11 cellular contexts compared by ENCODE assay signal in genomic region chr16:89359296-89360147, GRCh38.
DNase-seq lines count a peak whose midpoint lies in the region; ATAC-seq and TF ChIP-seq lines count a peak whose summit lies in the region.
"Had no signal": no experiment of that assay in that cellular context is flagged by ENCODE, and none has a peak within 500 bp of the region (broad histone marks: within the 10 kb centered on the region; RNA-seq: fewer than 3 reads in every experiment).

No MANE protein-coding gene starts in this region.

- POLR2A ChIA-PET in CD4-positive, alpha-beta T cell (lab: Charles Lee), result interaction anchor here (0.8 to 1.6 kb wide), 3 partner anchors 76 to 132 kb away, joined by 3 to 8 read pairs (median 5); no protein-coding TSS in a partner anchor
- POLR2A ChIA-PET in activated naive CD8-positive, alpha-beta T cell treated with anti-CD3 and anti-CD28 coated beads, Interleukin-2, amount 10 ng/mL, durations not matched to agents 7 days and 5 days (lab: Charles Lee), result interaction anchor here (1.1 to 2.7 kb wide), 2 partner anchors 43 to 129 kb away, joined by 3 to 10 read pairs; no protein-coding TSS in a partner anchor

- peak overlapping the region; percentile 39 for H3K4me3 ChIP-seq in Jurkat, Clone E6-1 (ENCODE audit: low read length)

- CTCF ChIA-PET in CD4-positive, alpha-beta T cell (lab: Charles Lee), result interaction anchor here (1.1 to 2.1 kb wide), 2 partner anchors 9 to 149 kb away, joined by 3 to 7 read pairs; no protein-coding TSS in a partner anchor

- H3K4me1 Mint-ChIP-seq in CD4-positive, alpha-beta T cell (ENCODE audit: low read depth), result peaks cover 96% of the 10 kb centered on the region
- H3K4me1 Mint-ChIP-seq in activated naive CD8-positive, alpha-beta T cell treated with anti-CD3 and anti-CD28 coated beads, Interleukin-2, amount 10 ng/mL, durations not matched to agents 7 days and 5 days, result peaks cover 84% of the 10 kb centered on the region
- peaks cover 60 to 91% (median 77%) of the 10 kb centered on the region in 3 donors for H3K4me1 Mint-ChIP-seq in naive B cell

- no peaks in the 10 kb centered on the region for H3K27me3 Mint-ChIP-seq in CD4-positive, alpha-beta T cell
- H3K27me3 Mint-ChIP-seq in activated naive CD8-positive, alpha-beta T cell treated with anti-CD3 and anti-CD28 coated beads, Interleukin-2, amount 10 ng/mL, durations not matched to agents 7 days and 5 days, result no peaks in the 10 kb centered on the region
- no peaks in the 10 kb centered on the region for H3K27me3 Mint-ChIP-seq in naive B cell

- intact Hi-C loops in CD4-positive, alpha-beta T cell (cut with DNase I, micrococcal nuclease), result loop anchor here in 1 of 2 experiments (2.0 to 5.0 kb wide), 3 partner anchors 17 to 48 kb away; no protein-coding TSS in a partner anchor

- H3K9me3 ChIP-seq in CD4-positive, alpha-beta T cell (ENCODE audit: control insufficient read depth, low read length), result no peaks in the 10 kb centered on the region

- peaks cover 31% of the 10 kb centered on the region for H3K36me3 Mint-ChIP-seq in CD4-positive, alpha-beta T cell (ENCODE audit: low read depth)
- peaks cover 11% of the 10 kb centered on the region for H3K36me3 Mint-ChIP-seq in activated naive CD8-positive, alpha-beta T cell treated with anti-CD3 and anti-CD28 coated beads, Interleukin-2, amount 10 ng/mL, durations not matched to agents 7 days and 5 days
- no peaks in the 10 kb centered on the region for H3K36me3 Mint-ChIP-seq in naive B cell

- no peak for TF ChIP-seq CTCF in CD4-positive, alpha-beta T cell (IDR thresholded peaks at IDR 0.05)

- no peak overlapping the region for H3K27ac ChIP-seq in CD4-positive, alpha-beta T cell (ENCODE audit: low read depth, low read length)

- peak overlapping the region; percentile 81 for H3K4me3 Mint-ChIP-seq in CD4-positive, alpha-beta T cell
- H3K4me3 Mint-ChIP-seq in activated naive CD8-positive, alpha-beta T cell treated with anti-CD3 and anti-CD28 coated beads, Interleukin-2, amount 10 ng/mL, durations not matched to agents 7 days and 5 days, result peak overlapping the region; percentile 79
- peak overlapping the region in 7 of 8 donors; percentile 9 to 88 (median 68) for H3K4me3 Mint-ChIP-seq in naive B cell

- no peaks in the 10 kb centered on the region for H3K27me3 ChIP-seq in CD4-positive, alpha-beta T cell (ENCODE audit: control insufficient read depth, insufficient read depth, low read length)

- no peaks in the 10 kb centered on the region for H3K9me3 Mint-ChIP-seq in CD4-positive, alpha-beta T cell
- H3K9me3 Mint-ChIP-seq in activated naive CD8-positive, alpha-beta T cell treated with anti-CD3 and anti-CD28 coated beads, Interleukin-2, amount 10 ng/mL, durations not matched to agents 7 days and 5 days, result no peaks in the 10 kb centered on the region
- no peaks in the 10 kb centered on the region for H3K9me3 Mint-ChIP-seq in naive B cell

- H3K27ac Mint-ChIP-seq in CD4-positive, alpha-beta T cell, result peak overlapping the region; percentile 87
- H3K27ac Mint-ChIP-seq in activated naive CD8-positive, alpha-beta T cell treated with anti-CD3 and anti-CD28 coated beads, Interleukin-2, amount 10 ng/mL, durations not matched to agents 7 days and 5 days, result peak overlapping the region; percentile 87
- peak overlapping the region; percentile 29 to 89 (median 74) for H3K27ac Mint-ChIP-seq in naive B cell

- DNase-seq in CD4-positive, alpha-beta T cell, result no peak
- DNase-seq in Jurkat, Clone E6-1 (ENCODE audit: low read depth, low spot score), result no peak
- no peak for DNase-seq in activated naive CD8-positive, alpha-beta T cell treated with anti-CD3 and anti-CD28 coated beads, Interleukin-2, amount 10 ng/mL, durations not matched to agents 7 days and 5 days
- DNase-seq in naive B cell (no peak), KG1 (lab: John Stamatoyannopoulos, UW) (no peak), RPMI8226 (no peak), NCI-H146 treated with DMSO at 0.1 percent for 48 hours (lab: John Stamatoyannopoulos, UW; ENCODE audit: unreplicated experiment) (no peak), LoVo (ENCODE audit: low spot score) (no peak)
- DNase-seq: dermis blood vessel endothelial cell, left cardiac atrium, NCI-H510A treated with DMSO at 0.1 percent for 48 hours had no signal

- ATAC-seq in CD4-positive, alpha-beta T cell (ENCODE audit: poor library complexity), result no peak
- ATAC-seq in activated naive CD8-positive, alpha-beta T cell treated with anti-CD3 and anti-CD28 coated beads, Interleukin-2, amount 10 ng/mL, durations not matched to agents 7 days and 5 days (ENCODE audit: low read depth), result no peak
- no peak for ATAC-seq in naive B cell (ENCODE audit: low read depth in 2 of 2)
